ENCODE assay signal across 21 cellular contexts in the genomic region with DNA sequence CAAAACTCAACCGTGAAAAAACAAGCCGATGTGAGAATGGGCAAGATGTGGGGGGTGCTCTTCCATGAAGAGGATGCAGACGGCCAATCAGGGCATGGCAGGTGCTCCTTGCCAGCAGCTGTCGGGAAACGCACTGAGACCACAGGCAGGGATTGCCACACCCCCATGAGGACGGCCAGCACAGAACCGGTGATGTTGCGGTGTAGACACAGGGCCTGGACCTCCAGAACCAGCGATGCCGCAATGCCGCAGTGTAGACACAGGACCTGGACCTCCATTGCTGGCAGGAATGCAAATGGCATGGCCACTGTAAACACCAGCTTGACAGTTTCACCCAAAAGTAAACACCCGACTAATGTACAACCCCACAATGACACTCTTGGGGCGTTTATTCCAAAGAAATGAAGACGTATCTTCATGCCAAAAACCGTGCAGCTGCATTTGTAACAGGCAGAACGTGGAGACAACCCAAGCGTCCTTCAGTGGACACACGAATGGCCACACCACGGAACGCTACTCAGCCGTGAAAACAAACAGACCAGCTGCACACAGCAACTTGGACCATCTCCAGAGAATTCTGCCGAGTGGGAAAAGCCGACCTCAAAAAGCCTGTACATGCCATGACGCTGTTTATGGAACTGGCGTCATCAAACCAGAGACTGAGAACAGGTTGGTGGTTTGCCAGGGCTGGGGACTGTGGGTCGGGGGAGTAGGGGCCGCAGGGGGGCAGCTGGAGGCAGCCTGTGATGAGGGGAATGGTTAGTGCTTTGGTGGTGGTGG.
DNase-seq lines count a peak whose midpoint lies in the region; ATAC-seq, FAIRE-seq and TF ChIP-seq lines count a peak whose summit lies in the region.
"Had no signal": no experiment of that assay in that cellular context is flagged by ENCODE, and none has a peak within 500 bp of the region (broad histone marks: within the 10 kb centered on the region; RNA-seq: fewer than 3 reads in every experiment).

No MANE protein-coding gene starts in this region.

- DNase-seq in AG09319 (ENCODE audit: extremely low read depth, low read depth), result peak; percentile 19
- peak; percentile 64 for DNase-seq in H4 (ENCODE audit: low spot score)
- peak; percentile 41 for DNase-seq in astrocyte of the spinal cord (ENCODE audit: low read depth, low spot score)
- DNase-seq in kidney, result peak; percentile 66
- DNase-seq in iPS-NIHi7 (ENCODE audit: extremely low spot score), result no peak
- DNase-seq in activated CD4-positive, alpha-beta T cell treated with anti-CD3 and anti-CD28 coated beads, Interleukin-2, amount 50 U/mL, for 4 hours, result no peak
- DNase-seq: activated CD8-positive, alpha-beta T cell treated with anti-CD3 and anti-CD28 coated beads for 36 hours; COR-L47; glutamatergic neuron; H7; NCI-H2107; NCI-H82; stimulated activated CD4-positive, alpha-beta T cell treated with anti-CD3 and anti-CD28 coated beads, Interleukin-2, amount 100 ng/mL, for 24 hours; T-cell had no signal

- no peak overlapping the region for H3K9ac ChIP-seq in kidney (ENCODE audit: low read length in 2 of 2)

- intact Hi-C loops in kidney (cut with DNase I), result no loop called here

- FAIRE-seq in kidney (lab: Jason Lieb, UNC), result no peak
- FAIRE-seq: endometrium, islet of Langerhans had no signal

- no peaks in the 10 kb centered on the region for H3K36me3 ChIP-seq in kidney (ENCODE audit: control insufficient read depth in 1 of 2, insufficient read depth in 2 of 2, low read length in 2 of 2)
- H3K36me3 ChIP-seq: right atrium auricular region had no signal

- in situ Hi-C loops in astrocyte of the spinal cord (cut with HindIII; ENCODE audit: low sequenced_read_pairs), result no loop called here

- H3K4me1 ChIP-seq in kidney (ENCODE audit: control insufficient read depth in 1 of 2, insufficient read depth in 1 of 2, low read depth in 1 of 2, low read length in 2 of 2), result no peaks in the 10 kb centered on the region
- H3K4me1 ChIP-seq: right atrium auricular region had no signal

- H3K9me3 ChIP-seq in kidney (ENCODE audit: control insufficient read depth in 1 of 2, low read length in 2 of 2), result no peaks in the 10 kb centered on the region
- H3K9me3 ChIP-seq: right atrium auricular region had no signal

- no peak overlapping the region for H3K27ac ChIP-seq in kidney (ENCODE audit: low read depth in 2 of 2, low read length in 2 of 2)
- H3K27ac ChIP-seq: right atrium auricular region, RWPE1, VCaP had no signal

- H3K4me3 ChIP-seq in astrocyte of the spinal cord (ENCODE audit: low read depth, low read length) (no peak overlapping the region), kidney (ENCODE audit: low read length in 2 of 2) (no peak overlapping the region)
- H3K4me3 ChIP-seq: right atrium auricular region had no signal

- no peak for ATAC-seq in GM18502 (IDR thresholded peaks at IDR 0.05; ENCODE audit: poor library complexity, unreplicated experiment)
- ATAC-seq in HG02870 (IDR thresholded peaks at IDR 0.05; ENCODE audit: unreplicated experiment), result no peak
- ATAC-seq: activated CD8-positive, alpha-beta T cell treated with anti-CD3 and anti-CD28 coated beads for 36 hours had no signal

- no peak for TF ChIP-seq CTCF in AG09319 (IDR thresholded peaks at IDR 0.05; ENCODE audit: low read depth, low read length)
- TF ChIP-seq CTCF in astrocyte of the spinal cord (IDR thresholded peaks at IDR 0.05; ENCODE audit: low read depth, low read length), result no peak
- no peak for TF ChIP-seq CTCF in kidney (IDR thresholded peaks at IDR 0.05; ENCODE audit: borderline replicate concordance, extremely low read depth, insufficient read depth)

Comparison
In these comparisons a context has a peak if more than half of its experiments do, and no peak if none do; other contexts are left out.
1. DNase-seq: peak in AG09319 (single experiment), H4 (single experiment), astrocyte of the spinal cord (single experiment) and kidney (single experiment); none in iPS-NIHi7 (single experiment) and activated CD4-positive, alpha-beta T cell treated with anti-CD3 and anti-CD28 coated beads, Interleukin-2, amount 50 U/mL, for 4 hours (0 of 2).